In the genomic region with DNA sequence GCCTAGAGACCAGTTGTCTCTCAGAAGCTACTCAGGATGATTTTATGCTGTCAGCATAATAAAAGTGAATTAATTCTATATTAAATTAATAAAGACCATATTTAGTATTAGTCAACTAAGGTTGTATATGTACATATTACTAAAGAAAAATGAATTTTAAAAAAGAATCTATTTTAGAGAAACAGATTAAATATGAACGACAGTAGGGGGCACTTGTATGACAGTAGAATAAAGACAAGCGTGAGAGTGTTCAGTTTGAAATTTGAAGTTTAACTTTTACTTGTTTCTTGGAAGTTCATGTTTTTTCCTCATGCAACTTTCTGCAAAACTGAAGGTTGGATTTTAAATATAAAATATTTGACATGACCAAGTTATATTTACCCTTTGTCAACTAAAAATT, we compare ENCODE assay signal across 24 cellular contexts.
A peak's percentile ranks its signal among the peaks of the same experiment; 100 is the strongest.
DNase-seq lines count a peak whose midpoint lies in the region; ATAC-seq, FAIRE-seq and TF ChIP-seq lines count a peak whose summit lies in the region.
"Had no signal": no experiment of that assay in that cellular context is flagged by ENCODE, and none has a peak within 500 bp of the region (broad histone marks: within the 10 kb centered on the region; RNA-seq: fewer than 3 reads in every experiment).

No MANE protein-coding gene starts in this region.

- peak; percentile 95 for FAIRE-seq in A204.1 (lab: Jason Lieb, UNC)
- peak; percentile 7 for FAIRE-seq in RCC 7860 (lab: Jason Lieb, UNC)
- FAIRE-seq: GM12892, HepG2 had no signal

- H3K4me1 ChIP-seq in hepatocyte (ENCODE audit: insufficient read depth) = no peaks in the 10 kb centered on the region
- H3K4me1 ChIP-seq: testis had no signal

- DNase-seq in HCEC 1CT = peak; percentile 33
- DNase-seq in RCC 7860 (ENCODE audit: low spot score) = no peak
- DNase-seq in hepatocyte (ENCODE audit: low spot score) = no peak
- no peak for DNase-seq in middle frontal gyrus (ENCODE audit: extremely low spot score, low spot score)
- no peak for DNase-seq in SK-N-DZ (ENCODE audit: low spot score)
- DNase-seq: activated CD4-positive, alpha-beta T cell treated with anti-CD3 and anti-CD28 coated beads for 48 hours; CD8-positive, alpha-beta memory T cell; DMS153; dorsolateral prefrontal cortex; immature natural killer cell; NCI-H1694; NCI-H446 treated with DMSO at 0.1 percent for 48 hours; NCI-H774; stimulated activated CD8-positive, alpha-beta memory T cell treated with anti-CD3 and anti-CD28 coated beads, Interleukin-4, amount 100 ng/mL, for 48 hours; T-helper 2 cell; testis; uterus had no signal

- no peaks in the 10 kb centered on the region for H3K9me3 ChIP-seq in hepatocyte (ENCODE audit: low read depth)
- H3K9me3 ChIP-seq: right atrium auricular region, testis, uterus had no signal

- H3K4me2 ChIP-seq in hepatocyte = no peak overlapping the region

- H3K36me3 ChIP-seq in hepatocyte (replicated peaks; ENCODE audit: insufficient read depth, low read depth) = no peaks in the 10 kb centered on the region
- H3K36me3 ChIP-seq: right atrium auricular region, uterus had no signal

- peaks cover 82% of the 10 kb centered on the region for H3K79me2 ChIP-seq in hepatocyte

- no peak overlapping the region for H3K27ac ChIP-seq in hepatocyte
- H3K27ac ChIP-seq: right atrium auricular region, testis had no signal

- no peaks in the 10 kb centered on the region for H3K9me2 ChIP-seq in hepatocyte (replicated peaks; ENCODE audit: insufficient read depth)

- H3K27me3 ChIP-seq in hepatocyte = no peaks in the 10 kb centered on the region
- H3K27me3 ChIP-seq: dorsolateral prefrontal cortex, right atrium auricular region, testis, uterus had no signal

- peak; percentile 21 for TF ChIP-seq CTCF in hepatocyte (IDR thresholded peaks at IDR 0.05; ENCODE audit: poor library complexity)

- WGBS in hepatocyte (ENCODE audit: low lambda C conversion rate, missing lambda C conversion rate) = 95% methylated on average over 2 of the region's 2 CpGs

- H2AFZ ChIP-seq in hepatocyte = no peak overlapping the region

- H3K4me3 ChIP-seq in hepatocyte = no peak overlapping the region
- H3K4me3 ChIP-seq: dorsolateral prefrontal cortex, right atrium auricular region, testis, uterus had no signal

- ATAC-seq in HG03097 (IDR thresholded peaks at IDR 0.05; ENCODE audit: low FRiP score, unreplicated experiment) (no peak), GM19035 (IDR thresholded peaks at IDR 0.05; ENCODE audit: unreplicated experiment) (no peak)
- ATAC-seq: activated naive CD4-positive, alpha-beta T cell treated with anti-CD3 and anti-CD28 coated beads, Interleukin-2, amount 50 U/mL, for 72 hours; HepG2 had no signal

- peaks cover 11% of the 10 kb centered on the region for H4K20me1 ChIP-seq in hepatocyte (ENCODE audit: insufficient read depth, poor library complexity, severe bottlenecking)
